ENCODE assay signal across 1 cellular context in genomic region chr6:121549741-121550140, GRCh38.
TF ChIP-seq lines count a peak whose summit lies in the region.

No MANE protein-coding gene starts in this region.

TF ChIP-seq in GM23338, 12 proteins besides CTCF, POLR2A, EP300 and RAD21 (continued from another document):
- no peak for TF ChIP-seq ZNF462 (CRISPR knock-in tag; IDR thresholded peaks at IDR 0.05)
